In genomic region chr14:95573313-95573712, GRCh38 we compare ENCODE assay signal across 17 cellular contexts. TPM values are rescaled to one million over a fixed set of nuclear protein-coding genes. Genes with fewer than 3 reads are reported as not detected.
"Had no signal": no experiment of that assay in that cellular context is flagged by ENCODE, and none has a peak within 500 bp of the region (broad histone marks: within the 10 kb centered on the region; RNA-seq: fewer than 3 reads in every experiment).

No MANE protein-coding gene starts in this region.

- H3K4me3 ChIP-seq: coronary artery, dorsolateral prefrontal cortex, esophagus muscularis mucosa, gastroesophageal sphincter, heart left ventricle, left lung, lower lobe of right lung, mucosa of descending colon had no signal

- H3K36me3 ChIP-seq: esophagus muscularis mucosa, gastroesophageal sphincter, heart left ventricle, left lung, lower lobe of right lung had no signal

- H3K4me1 ChIP-seq: esophagus muscularis mucosa, foreskin keratinocyte, gastroesophageal sphincter, heart left ventricle, left lung, lower lobe of right lung had no signal

- DNase-seq: dermis blood vessel endothelial cell; dorsolateral prefrontal cortex; effector CD4-positive, alpha-beta T cell; effector memory CD4-positive, alpha-beta T cell; foreskin keratinocyte; heart left ventricle; hippocampal formation; left lung; left ventricle myocardium superior; lower lobe of right lung; mesenchymal stem cell; mucosa of descending colon; naive B cell had no signal

- H3K27me3 ChIP-seq: foreskin keratinocyte, heart left ventricle, left lung had no signal

- ATAC-seq: foreskin keratinocyte, gastroesophageal sphincter, heart left ventricle, left lung, left ventricle myocardium superior, lower lobe of right lung, mucosa of descending colon had no signal

- H3K27ac ChIP-seq: coronary artery, dorsolateral prefrontal cortex, esophagus muscularis mucosa, foreskin keratinocyte, gastroesophageal sphincter, heart left ventricle, left lung, lower lobe of right lung had no signal

- H3K9me3 ChIP-seq: esophagus muscularis mucosa, gastroesophageal sphincter, heart left ventricle, left lung, lower lobe of right lung, mucosa of descending colon had no signal

RNA-seq across cellular contexts. Expression of gene SYNE3, which starts 56.9 kb away (rescaled TPM):
- total RNA-seq: epithelial cell of proximal tubule had no signal
